23 cellular contexts compared by ENCODE assay signal in genomic region chr4:138553001-138553845, GRCh38.
"Had no signal": no experiment of that assay in that cellular context is flagged by ENCODE, and none has a peak within 500 bp of the region (broad histone marks: within the 10 kb centered on the region; RNA-seq: fewer than 3 reads in every experiment).

No MANE protein-coding gene starts in this region.

- H3K4me3 ChIP-seq: K562, SK-N-MC had no signal

- DNase-seq: activated CD4-positive, alpha-beta memory T cell treated with anti-CD3 and anti-CD28 coated beads for 36 hours; activated CD4-positive, alpha-beta T cell treated with anti-CD3 and anti-CD28 coated beads, Interleukin-2, amount 10 ng/mL, durations not matched to agents 7 days and 5 days; activated CD4-positive, CD25-positive, alpha-beta regulatory T cell; activated CD8-positive, alpha-beta memory T cell treated with anti-CD3 and anti-CD28 coated beads for 24 hours; activated gamma-delta T cell; activated naive CD4-positive, alpha-beta T cell treated with anti-CD3 and anti-CD28 coated beads for 36 hours; activated T-cell treated with anti-CD3 and anti-CD28 coated beads for 4 hours; activated T-cell treated with anti-CD3 and anti-CD28 coated beads, Interleukin-2, amount 50 U/mL, for 48 hours; amygdala; Kasumi-1; MV-4-11; NCI-H1092 treated with DMSO at 0.1 percent for 48 hours; NCI-H1417 treated with DMSO at 0.1 percent for 48 hours; NCI-H1694; NCI-H2029; NCI-H510A treated with DMSO at 0.1 percent for 48 hours; NCI-H69; PC-3; T-helper 1 cell had no signal

- H3K27ac ChIP-seq: SK-N-MC, VCaP had no signal

- ATAC-seq: activated T-helper 17 cell treated with anti-CD3 and anti-CD28 coated beads, Interleukin-2, amount 50 U/mL, for 72 hours; K562; PC-3 had no signal
